ENCODE assay signal across 19 cellular contexts in the genomic region with DNA sequence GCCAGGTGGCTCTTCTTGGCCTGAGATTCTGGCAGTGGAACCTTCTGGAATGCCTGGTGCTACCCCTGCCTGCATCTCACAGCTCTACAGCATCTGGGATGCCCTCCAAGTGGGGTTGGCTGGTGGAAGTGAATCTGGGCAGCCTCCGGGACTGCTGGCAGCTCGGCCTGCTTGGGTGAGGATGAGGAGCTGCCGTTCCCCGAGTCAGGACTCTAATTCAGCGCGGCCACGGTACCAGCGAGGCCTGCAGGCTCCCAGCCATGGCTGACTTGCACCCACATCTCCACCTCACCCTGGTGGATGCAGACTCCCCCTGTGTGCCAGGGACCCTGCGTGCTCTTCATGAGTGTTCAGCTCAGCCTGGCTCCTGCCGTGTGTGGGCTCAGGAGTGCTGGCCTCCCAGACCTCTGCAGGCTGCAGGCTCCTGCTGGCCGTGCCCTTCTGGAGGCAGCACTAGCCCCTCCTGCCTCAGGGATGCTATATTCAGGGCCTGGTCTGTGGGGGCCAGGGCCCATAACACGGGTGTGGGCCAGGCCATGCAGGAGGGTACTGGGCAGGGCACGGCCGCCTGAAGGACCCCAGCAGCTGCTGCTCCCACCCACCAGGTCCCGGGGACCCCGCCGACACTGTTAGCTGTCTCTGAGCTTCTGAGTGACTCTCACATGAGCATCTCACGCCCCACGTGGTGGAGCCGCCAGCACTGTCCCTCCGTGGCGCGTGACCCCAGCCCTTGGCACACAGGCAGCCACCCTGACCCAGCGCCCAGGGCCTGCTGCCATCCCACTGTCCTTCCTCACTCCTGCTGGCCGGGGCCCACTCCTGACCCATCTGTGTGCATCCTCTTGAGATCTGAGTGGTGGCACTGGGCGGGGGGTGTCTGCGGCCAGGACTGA. TPM values are rescaled to one million over a fixed set of nuclear protein-coding genes. Genes with fewer than 3 reads are reported as not detected.
"Had no signal": no experiment of that assay in that cellular context is flagged by ENCODE, and none has a peak within 500 bp of the region (broad histone marks: within the 10 kb centered on the region; RNA-seq: fewer than 3 reads in every experiment).

No MANE protein-coding gene starts in this region.

- ATAC-seq: activated T-cell treated with anti-CD3 and anti-CD28 coated beads, Interleukin-2, amount 50 U/mL, for 4 hours; gastrocnemius medialis had no signal

- DNase-seq: activated CD4-positive, alpha-beta memory T cell treated with anti-CD3 and anti-CD28 coated beads for 36 hours; activated CD4-positive, CD25-positive, alpha-beta regulatory T cell treated with anti-CD3 and anti-CD28 coated beads, Interleukin-2, amount 50 U/mL, for 72 hours; activated effector memory CD4-positive, alpha-beta T cell treated with anti-CD3 and anti-CD28 coated beads, Interleukin-2, amount 50 U/mL, for 16 hours; activated T-cell treated with anti-CD3 and anti-CD28 coated beads, Interleukin-2, amount 50 U/mL, for 4 hours; cortex of kidney; effector CD8-positive, alpha-beta T cell; gastrocnemius medialis; retina; small intestine; SW 1271; trophoblast cell had no signal

RNA-seq across cellular contexts. Expression of a gene that starts 48.6 kb away (rescaled TPM):
- total RNA-seq: activated CD4-positive, alpha-beta memory T cell treated with anti-CD3 and anti-CD28 coated beads for 36 hours; activated T-cell treated with anti-CD3 and anti-CD28 coated beads, Interleukin-2, amount 50 U/mL, for 4 hours; ascending aorta; bronchial epithelial cell; fibroblast of lung; gastrocnemius medialis; lung microvascular endothelial cell; mucosa of gallbladder; natural killer cell treated with Interleukin-12 subunit alpha and Interleukin-12 subunit beta and Interleukin-15 and Interleukin-18, amount 100 ng/mL, for 72 hours; osteocyte; subcutaneous adipose tissue had no signal
